ENCODE assay signal across 34 cellular contexts in the genomic region with DNA sequence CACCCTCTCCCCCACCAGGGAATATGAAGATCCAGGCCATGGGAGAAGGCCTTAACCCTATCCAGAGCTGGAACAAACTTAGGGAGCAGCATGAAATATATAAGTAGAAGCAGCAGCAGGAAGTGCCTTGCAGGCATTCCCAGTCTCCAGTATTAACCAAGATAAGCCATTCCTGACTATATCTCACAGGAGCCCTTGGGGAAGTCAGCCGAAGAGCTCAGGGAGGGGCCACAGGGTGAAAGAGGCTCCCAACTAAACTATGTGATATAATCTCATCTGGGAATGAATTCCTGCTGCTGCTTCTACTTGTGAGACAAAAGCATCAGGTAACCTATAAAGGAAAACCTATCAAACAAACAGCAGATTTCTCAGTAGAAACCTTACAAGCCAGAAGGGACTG. TPM values are rescaled to one million over a fixed set of nuclear protein-coding genes. Genes with fewer than 3 reads are reported as not detected.
"Had no signal": no experiment of that assay in that cellular context is flagged by ENCODE, and none has a peak within 500 bp of the region (broad histone marks: within the 10 kb centered on the region; RNA-seq: fewer than 3 reads in every experiment).

No MANE protein-coding gene starts in this region.

- H3K4me3 ChIP-seq: adrenal gland, ascending aorta, body of pancreas, breast epithelium, cardiac muscle cell had no signal

- H3K27me3 ChIP-seq: adrenal gland, ascending aorta, body of pancreas, brain microvascular endothelial cell, breast epithelium, cardiac muscle cell had no signal

- H3K9me3 ChIP-seq: adrenal gland, body of pancreas had no signal

- H3K36me3 ChIP-seq: adrenal gland, ascending aorta, brain microvascular endothelial cell, breast epithelium, cardiac muscle cell had no signal

- FAIRE-seq: astrocyte, bronchial epithelial cell had no signal

- H3K4me1 ChIP-seq: adrenal gland, ascending aorta, body of pancreas, breast epithelium had no signal

- H3K27ac ChIP-seq: adrenal gland, ascending aorta, body of pancreas, brain microvascular endothelial cell, breast epithelium, cardiac muscle cell had no signal

- DNase-seq: activated effector memory CD4-positive, alpha-beta T cell treated with anti-CD3 and anti-CD28 coated beads, Interleukin-2, amount 50 U/mL, for 16 hours; activated effector memory CD4-positive, alpha-beta T cell treated with Interleukin-2 at 50 U/mL for 16 hours; activated gamma-delta T cell; activated gamma-delta T cell treated with Interleukin-2 at 50 U/mL for 16 hours; activated naive CD4-positive, alpha-beta T cell; activated naive CD4-positive, alpha-beta T cell treated with anti-CD3 and anti-CD28 coated beads for 36 hours; activated naive CD4-positive, alpha-beta T cell treated with anti-CD3 and anti-CD28 coated beads, Interleukin-2, amount 10 ng/mL, durations not matched to agents 7 days and 5 days; activated naive CD4-positive, alpha-beta T cell treated with anti-CD3 and anti-CD28 coated beads, Interleukin-2, amount 50 U/mL, for 16 hours; activated naive CD4-positive, alpha-beta T cell treated with Interleukin-2 at 50 U/mL for 16 hours; activated naive CD8-positive, alpha-beta T cell treated with anti-CD3 and anti-CD28 coated beads for 36 hours; activated naive CD8-positive, alpha-beta T cell treated with anti-CD3 and anti-CD28 coated beads, Interleukin-2, amount 10 ng/mL, durations not matched to agents 7 days and 5 days; activated naive CD8-positive, alpha-beta T cell treated with anti-CD3 and anti-CD28 coated beads, Interleukin-2, amount 50 U/mL, for 24 hours; activated T-cell treated with anti-CD3 and anti-CD28 coated beads for 4 hours; activated T-cell treated with anti-CD3 and anti-CD28 coated beads, Interleukin-2, amount 50 U/mL, for 1 hour; activated T-cell treated with anti-CD3 and anti-CD28 coated beads, Interleukin-2, amount 50 U/mL, for 24 hours; activated T-cell treated with anti-CD3 and anti-CD28 coated beads, Interleukin-2, amount 50 U/mL, for 4 hours; activated T-cell treated with anti-CD3 and anti-CD28 coated beads, Interleukin-2, amount 50 U/mL, for 48 hours; activated T-cell treated with anti-CD3 and anti-CD28 coated beads, Interleukin-2, amount 50 U/mL, for 72 hours; adrenal gland; amniotic stem cell; amygdala; anterior cingulate cortex; aorta; body of pancreas; brain microvascular endothelial cell; caudate nucleus; central memory CD4-positive, alpha-beta T cell; cerebellar nuclear complex had no signal

RNA-seq across cellular contexts. Expression of a gene that starts 36.1 kb away (rescaled TPM):
- total RNA-seq: activated naive CD4-positive, alpha-beta T cell treated with anti-CD3 and anti-CD28 coated beads for 36 hours; activated naive CD8-positive, alpha-beta T cell treated with anti-CD3 and anti-CD28 coated beads for 36 hours; activated naive CD8-positive, alpha-beta T cell treated with anti-CD3 and anti-CD28 coated beads, Interleukin-2, amount 10 ng/mL, durations not matched to agents 7 days and 5 days; activated T-cell treated with anti-CD3 and anti-CD28 coated beads, Interleukin-2, amount 50 U/mL, for 72 hours; activated T-helper 1 cell treated with anti-CD3 and anti-CD28 coated beads, Interleukin-12 subunit alpha, Interleukin-12 subunit beta, Interleukin-2, Interleukin-4 antibody, amounts not matched to agents 30 ng/mL and 10 ng/mL and 1 ng/mL, durations not matched to agents 14 hours and 24 hours and 36 hours; bronchial epithelial cell had no signal
